21 cellular contexts compared by ENCODE assay signal in genomic region chr10:49650724-49651034, GRCh38. TPM values are rescaled to one million over a fixed set of nuclear protein-coding genes. Genes with fewer than 3 reads are reported as not detected.
A peak's percentile ranks its signal among the peaks of the same experiment; 100 is the strongest.
DNase-seq lines count a peak whose midpoint lies in the region; ATAC-seq and TF ChIP-seq lines count a peak whose summit lies in the region.
"Had no signal": no experiment of that assay in that cellular context is flagged by ENCODE, and none has a peak within 500 bp of the region (broad histone marks: within the 10 kb centered on the region; RNA-seq: fewer than 3 reads in every experiment).

No MANE protein-coding gene starts in this region.

- H3K9me3 ChIP-seq in BLaER1 treated with 17β-estradiol and CSF1 and Interleukin-3, amounts not matched to agents 10 nM and 100 nM (replicated peaks in 1 of 11): no peaks in the 10 kb centered on the region; a peak in 1 of 22 replicates
- H3K9me3 ChIP-seq: Peyer's patch had no signal

- H3K4me3 Mint-ChIP-seq in activated CD8-positive, alpha-beta T cell treated with anti-CD3 and anti-CD28 coated beads, Interleukin-2, amount 10 ng/mL, durations not matched to agents 7 days and 5 days: no peak overlapping the region
- no peak overlapping the region for H3K4me3 Mint-ChIP-seq in activated CD8-positive, alpha-beta T cell treated with anti-CD3 and anti-CD28 coated beads for 36 hours
- H3K4me3 Mint-ChIP-seq in chondrocyte (ENCODE audit: unreplicated experiment): no peak overlapping the region
- H3K4me3 Mint-ChIP-seq: CD8-positive, alpha-beta memory T cell had no signal

- no peak for ATAC-seq in activated CD8-positive, alpha-beta T cell treated with anti-CD3 and anti-CD28 coated beads, Interleukin-2, amount 10 ng/mL, durations not matched to agents 7 days and 5 days
- ATAC-seq in activated CD8-positive, alpha-beta T cell treated with anti-CD3 and anti-CD28 coated beads for 36 hours: no peak
- ATAC-seq in omental fat pad (ENCODE audit: low FRiP score) (no peak), HG02852 (IDR thresholded peaks at IDR 0.05; ENCODE audit: unreplicated experiment) (no peak), GM21717 (IDR thresholded peaks at IDR 0.05; ENCODE audit: unreplicated experiment) (no peak)

- no peaks in the 10 kb centered on the region for H3K36me3 Mint-ChIP-seq in activated CD8-positive, alpha-beta T cell treated with anti-CD3 and anti-CD28 coated beads, Interleukin-2, amount 10 ng/mL, durations not matched to agents 7 days and 5 days (ENCODE audit: low read depth)
- no peaks in the 10 kb centered on the region for H3K36me3 Mint-ChIP-seq in activated CD8-positive, alpha-beta T cell treated with anti-CD3 and anti-CD28 coated beads for 36 hours (ENCODE audit: low read depth)
- H3K36me3 Mint-ChIP-seq in chondrocyte (ENCODE audit: low read depth): no peaks in the 10 kb centered on the region
- H3K36me3 Mint-ChIP-seq: CD8-positive, alpha-beta memory T cell had no signal

- peak overlapping the region in 4 of 11 experiments; percentile 63 to 80 (median 76); a peak in 5 of 22 replicates for H3K9ac ChIP-seq in BLaER1 treated with 17β-estradiol and CSF1 and Interleukin-3, amounts not matched to agents 10 nM and 100 nM

- H3K4me2 ChIP-seq in BLaER1 treated with 17β-estradiol and CSF1 and Interleukin-3, amounts not matched to agents 10 nM and 100 nM: peak overlapping the region in 10 of 11 experiments; percentile 66 to 93 (median 90); a peak in 19 of 22 replicates

- DNase-seq in activated CD8-positive, alpha-beta T cell treated with anti-CD3 and anti-CD28 coated beads, Interleukin-2, amount 10 ng/mL, durations not matched to agents 7 days and 5 days: no peak
- DNase-seq in activated CD8-positive, alpha-beta T cell treated with anti-CD3 and anti-CD28 coated beads for 36 hours: no peak
- DNase-seq in chondrocyte (ENCODE audit: low spot score): peak; percentile 75
- peak; percentile 7 for DNase-seq in mucosa of gallbladder (ENCODE audit: low spot score)
- no peak for DNase-seq in omental fat pad (ENCODE audit: low spot score)
- DNase-seq: 8988T; Calu3; CD8-positive, alpha-beta memory T cell; KG1; NCI-H1105; NCI-H146; NCI-H2029 treated with DMSO at 0.1 percent for 48 hours; NCI-H345; NCI-H524 treated with DMSO at 0.1 percent for 48 hours had no signal

- no peak for TF ChIP-seq CTCF in activated CD8-positive, alpha-beta T cell treated with anti-CD3 and anti-CD28 coated beads for 36 hours (IDR thresholded peaks at IDR 0.05)
- TF ChIP-seq CTCF in chondrocyte (IDR thresholded peaks at IDR 0.05) (no peak), omental fat pad (IDR thresholded peaks at IDR 0.05) (no peak)

- no peaks in the 10 kb centered on the region for H3K9me3 Mint-ChIP-seq in activated CD8-positive, alpha-beta T cell treated with anti-CD3 and anti-CD28 coated beads, Interleukin-2, amount 10 ng/mL, durations not matched to agents 7 days and 5 days (ENCODE audit: insufficient read depth)
- no peaks in the 10 kb centered on the region for H3K9me3 Mint-ChIP-seq in activated CD8-positive, alpha-beta T cell treated with anti-CD3 and anti-CD28 coated beads for 36 hours
- no peaks in the 10 kb centered on the region for H3K9me3 Mint-ChIP-seq in chondrocyte (ENCODE audit: low read depth)

- H4K20me1 ChIP-seq in BLaER1 treated with 17β-estradiol and CSF1 and Interleukin-3, amounts not matched to agents 10 nM and 100 nM: no peaks in the 10 kb centered on the region

- CTCF ChIA-PET in activated CD8-positive, alpha-beta T cell treated with anti-CD3 and anti-CD28 coated beads, Interleukin-2, amount 10 ng/mL, durations not matched to agents 7 days and 5 days (lab: Charles Lee): no interaction called here
- CTCF ChIA-PET in activated CD8-positive, alpha-beta T cell treated with anti-CD3 and anti-CD28 coated beads for 36 hours (lab: Charles Lee): interaction anchor here (2.1 kb wide), 1 partner anchor 56 kb away, joined by 6 read pairs; no protein-coding TSS in a partner anchor

- peak overlapping the region in 9 of 11 experiments; percentile 15 to 95 (median 76); a peak in 15 of 22 replicates for H3K27ac ChIP-seq in BLaER1 treated with 17β-estradiol and CSF1 and Interleukin-3, amounts not matched to agents 10 nM and 100 nM
- H3K27ac ChIP-seq: C4-2B, Peyer's patch had no signal

- peak overlapping the region; percentile 53 for H3K27ac Mint-ChIP-seq in activated CD8-positive, alpha-beta T cell treated with anti-CD3 and anti-CD28 coated beads, Interleukin-2, amount 10 ng/mL, durations not matched to agents 7 days and 5 days
- H3K27ac Mint-ChIP-seq in activated CD8-positive, alpha-beta T cell treated with anti-CD3 and anti-CD28 coated beads for 36 hours: no peak overlapping the region
- H3K27ac Mint-ChIP-seq in chondrocyte (ENCODE audit: unreplicated experiment): no peak overlapping the region
- H3K27ac Mint-ChIP-seq: CD8-positive, alpha-beta memory T cell had no signal

- intact Hi-C loops in activated CD8-positive, alpha-beta T cell treated with anti-CD3 and anti-CD28 coated beads for 36 hours (cut with micrococcal nuclease): no loop called here

- peaks cover 29% of the 10 kb centered on the region for H3K4me1 Mint-ChIP-seq in activated CD8-positive, alpha-beta T cell treated with anti-CD3 and anti-CD28 coated beads, Interleukin-2, amount 10 ng/mL, durations not matched to agents 7 days and 5 days (ENCODE audit: low read depth)
- H3K4me1 Mint-ChIP-seq in activated CD8-positive, alpha-beta T cell treated with anti-CD3 and anti-CD28 coated beads for 36 hours (ENCODE audit: low read depth): peaks cover 16% of the 10 kb centered on the region
- no peaks in the 10 kb centered on the region for H3K4me1 Mint-ChIP-seq in chondrocyte (ENCODE audit: low read depth)

- H3K27me3 Mint-ChIP-seq in activated CD8-positive, alpha-beta T cell treated with anti-CD3 and anti-CD28 coated beads, Interleukin-2, amount 10 ng/mL, durations not matched to agents 7 days and 5 days (ENCODE audit: low read depth): peaks cover 8% of the 10 kb centered on the region
- peaks cover 1% of the 10 kb centered on the region for H3K27me3 Mint-ChIP-seq in activated CD8-positive, alpha-beta T cell treated with anti-CD3 and anti-CD28 coated beads for 36 hours
- H3K27me3 Mint-ChIP-seq in chondrocyte (ENCODE audit: low read depth): peaks cover 35% of the 10 kb centered on the region

- no peaks in the 10 kb centered on the region for H3K36me3 ChIP-seq in BLaER1 treated with 17β-estradiol and CSF1 and Interleukin-3, amounts not matched to agents 10 nM and 100 nM
- H3K36me3 ChIP-seq: Peyer's patch had no signal

- POLR2A ChIA-PET in activated CD8-positive, alpha-beta T cell treated with anti-CD3 and anti-CD28 coated beads, Interleukin-2, amount 10 ng/mL, durations not matched to agents 7 days and 5 days (lab: Charles Lee): no interaction called here
- POLR2A ChIA-PET in activated CD8-positive, alpha-beta T cell treated with anti-CD3 and anti-CD28 coated beads for 36 hours (lab: Charles Lee): no interaction called here

- H3K4me3 ChIP-seq in BLaER1 treated with 17β-estradiol and CSF1 and Interleukin-3, amounts not matched to agents 10 nM and 100 nM: no peak overlapping the region; a peak in 2 of 20 replicates
- H3K4me3 ChIP-seq: Peyer's patch had no signal

- no peaks in the 10 kb centered on the region for H3K27me3 ChIP-seq in BLaER1 treated with 17β-estradiol and CSF1 and Interleukin-3, amounts not matched to agents 10 nM and 100 nM
- H3K27me3 ChIP-seq: Peyer's patch had no signal

- H3K4me1 ChIP-seq in BLaER1 treated with 17β-estradiol and CSF1 and Interleukin-3, amounts not matched to agents 10 nM and 100 nM: peaks cover 40 to 95% (median 84%) of the 10 kb centered on the region in 10 experiments

RNA-seq across cellular contexts. Expression of gene C10orf53, which starts 28.8 kb away (rescaled TPM):
- total RNA-seq in activated CD8-positive, alpha-beta T cell treated with anti-CD3 and anti-CD28 coated beads, Interleukin-2, amount 10 ng/mL, durations not matched to agents 7 days and 5 days: not detected
- total RNA-seq in activated CD8-positive, alpha-beta T cell treated with anti-CD3 and anti-CD28 coated beads for 36 hours: not detected
- total RNA-seq in chondrocyte: not detected in 3 replicates
- total RNA-seq in mucosa of gallbladder: not detected
- not detected for total RNA-seq in omental fat pad
- total RNA-seq: Calu3; CD8-positive, alpha-beta memory T cell; H7; OCI-LY7; Peyer's patch had no signal

RNA-seq across cellular contexts. Expression of gene CHAT, which starts 36.8 kb away (rescaled TPM):
- not detected for total RNA-seq in activated CD8-positive, alpha-beta T cell treated with anti-CD3 and anti-CD28 coated beads, Interleukin-2, amount 10 ng/mL, durations not matched to agents 7 days and 5 days
- total RNA-seq in activated CD8-positive, alpha-beta T cell treated with anti-CD3 and anti-CD28 coated beads for 36 hours: not detected
- total RNA-seq in chondrocyte: not detected in 3 replicates
- 0.86 TPM for total RNA-seq in mucosa of gallbladder
- total RNA-seq in omental fat pad: not detected
- total RNA-seq: Calu3; CD8-positive, alpha-beta memory T cell; H7; OCI-LY7 had no signal

RNA-seq across cellular contexts. Expression of gene SLC18A3, which starts 40.6 kb away (rescaled TPM):
- not detected for total RNA-seq in activated CD8-positive, alpha-beta T cell treated with anti-CD3 and anti-CD28 coated beads, Interleukin-2, amount 10 ng/mL, durations not matched to agents 7 days and 5 days
- not detected for total RNA-seq in activated CD8-positive, alpha-beta T cell treated with anti-CD3 and anti-CD28 coated beads for 36 hours
- not detected in 3 replicates for total RNA-seq in chondrocyte
- 0.20 TPM for total RNA-seq in mucosa of gallbladder
- total RNA-seq in omental fat pad: not detected
- total RNA-seq: Calu3; CD8-positive, alpha-beta memory T cell; H7; OCI-LY7 had no signal

Comparison
In these comparisons a context has a peak if more than half of its experiments do, and no peak if none do; other contexts are left out.
1. DNase-seq: peak in chondrocyte (single experiment) and mucosa of gallbladder (single experiment); none in activated CD8-positive, alpha-beta T cell treated with anti-CD3 and anti-CD28 coated beads, Interleukin-2, amount 10 ng/mL, durations not matched to agents 7 days and 5 days (single experiment), activated CD8-positive, alpha-beta T cell treated with anti-CD3 and anti-CD28 coated beads for 36 hours (single experiment) and omental fat pad (single experiment).